Comparison of ENCODE assay signal across 23 cellular contexts in genomic region chr18:49973592-49973991, GRCh38.
"Had no signal": no experiment of that assay in that cellular context is flagged by ENCODE, and none has a peak within 500 bp of the region (broad histone marks: within the 10 kb centered on the region; RNA-seq: fewer than 3 reads in every experiment).

No MANE protein-coding gene starts in this region.

- H3K4me1 ChIP-seq: ascending aorta had no signal

- H3K4me3 ChIP-seq: ascending aorta, esophagus squamous epithelium had no signal

- H3K9me3 ChIP-seq: ascending aorta, esophagus squamous epithelium had no signal

- H3K27ac ChIP-seq: ascending aorta, brain microvascular endothelial cell, epithelial cell of prostate, esophagus squamous epithelium had no signal

- H3K27me3 ChIP-seq: ascending aorta, brain microvascular endothelial cell, esophagus squamous epithelium had no signal

- ATAC-seq: activated naive CD4-positive, alpha-beta T cell treated with anti-CD3 and anti-CD28 coated beads, Interleukin-2, amount 50 U/mL, for 72 hours; activated T-cell treated with anti-CD3 and anti-CD28 coated beads, Interleukin-2, amount 50 U/mL, for 72 hours had no signal

- DNase-seq: activated CD4-positive, alpha-beta memory T cell treated with anti-CD3 and anti-CD28 coated beads, Interleukin-2, amount 10 ng/mL, durations not matched to agents 7 days and 5 days; activated CD4-positive, alpha-beta T cell treated with anti-CD3 and anti-CD28 coated beads for 1 hour; activated CD4-positive, alpha-beta T cell treated with anti-CD3 and anti-CD28 coated beads for 4 hours; activated CD4-positive, alpha-beta T cell treated with anti-CD3 and anti-CD28 coated beads, Interleukin-2, amount 10 ng/mL, durations not matched to agents 7 days and 5 days; activated CD4-positive, alpha-beta T cell treated with anti-CD3 and anti-CD28 coated beads, Interleukin-2, amount 50 U/mL, for 4 hours; activated CD8-positive, alpha-beta memory T cell treated with anti-CD3 and anti-CD28 coated beads, Interleukin-2, amount 50 U/mL, for 48 hours; activated gamma-delta T cell; activated naive CD4-positive, alpha-beta T cell; activated naive CD4-positive, alpha-beta T cell treated with anti-CD3 and anti-CD28 coated beads, Interleukin-2, amount 10 ng/mL, durations not matched to agents 7 days and 5 days; activated naive CD8-positive, alpha-beta T cell treated with anti-CD3 and anti-CD28 coated beads, Interleukin-2, amount 10 ng/mL, durations not matched to agents 7 days and 5 days; activated T-cell treated with anti-CD3 and anti-CD28 coated beads for 4 hours; activated T-cell treated with anti-CD3 and anti-CD28 coated beads, Interleukin-2, amount 50 U/mL, for 24 hours; activated T-cell treated with anti-CD3 and anti-CD28 coated beads, Interleukin-2, amount 50 U/mL, for 72 hours; brain microvascular endothelial cell; caudate nucleus; effector CD8-positive, alpha-beta T cell; esophagus squamous epithelium; foreskin melanocyte; head of caudate nucleus; T-helper 2 cell had no signal

- H3K36me3 ChIP-seq: brain microvascular endothelial cell had no signal
